ENCODE assay signal across 8 cellular contexts in the genomic region with DNA sequence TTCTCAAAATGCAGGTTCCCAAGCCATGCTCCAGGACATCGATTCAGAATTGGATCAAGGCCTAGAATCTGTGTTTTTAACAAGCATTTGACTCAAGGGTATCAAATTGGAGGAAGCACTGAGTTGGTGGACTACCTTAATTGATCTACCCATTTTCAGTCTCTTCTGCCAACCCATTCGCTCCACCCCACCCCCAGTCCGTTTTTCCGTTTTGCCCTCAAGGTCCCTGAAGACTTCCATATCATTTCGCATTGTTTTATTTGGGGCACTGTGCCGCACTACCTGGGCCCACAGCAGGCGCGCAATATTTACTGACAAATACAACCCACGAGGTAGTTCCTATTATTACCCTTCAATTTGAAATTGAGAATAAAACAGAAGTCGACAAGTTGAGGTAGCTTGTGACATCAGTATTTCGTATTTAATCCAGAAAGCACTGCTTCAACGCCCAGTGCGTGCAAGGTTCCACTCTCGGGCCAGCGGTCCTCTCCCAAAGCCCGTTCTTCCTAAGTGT. TPM values are rescaled to one million over a fixed set of nuclear protein-coding genes. Genes with fewer than 3 reads are reported as not detected.
DNase-seq lines count a peak whose midpoint lies in the region; ATAC-seq and TF ChIP-seq lines count a peak whose summit lies in the region.

No MANE protein-coding gene starts in this region.

- H3K9me3 ChIP-seq in left ventricle myocardium inferior (replicated peaks): no peaks in the 10 kb centered on the region
- H3K9me3 ChIP-seq in skeletal muscle satellite cell (replicated peaks; ENCODE audit: low read length): no peaks in the 10 kb centered on the region

- TF ChIP-seq CTCF in left ventricle myocardium inferior (IDR thresholded peaks at IDR 0.05; ENCODE audit: borderline replicate concordance): no peak
- TF ChIP-seq CTCF in fibroblast of villous mesenchyme (IDR thresholded peaks at IDR 0.05; ENCODE audit: insufficient read depth, low read depth, low read length): no peak

- intact Hi-C loops in left ventricle myocardium inferior (cut with micrococcal nuclease) (no loop called here), Right ventricle myocardium inferior (cut with DNase I) (loop anchor here (1.0 to 5.0 kb wide), 2 partner anchors 24 to 314 kb away; no protein-coding TSS in a partner anchor)

- peak overlapping the region; percentile 91 for H3K4me2 ChIP-seq in skeletal muscle satellite cell (ENCODE audit: low read length)

- H3K36me3 ChIP-seq in left ventricle myocardium inferior: peaks cover 2% of the 10 kb centered on the region
- peaks cover 4% of the 10 kb centered on the region for H3K36me3 ChIP-seq in skeletal muscle satellite cell (ENCODE audit: insufficient read depth, low read length)

- ATAC-seq in Right ventricle myocardium inferior (no peak), HG02852 (IDR thresholded peaks at IDR 0.05; ENCODE audit: unreplicated experiment) (no peak)

- DNase-seq in left ventricle myocardium inferior: no peak
- DNase-seq in Right ventricle myocardium inferior (ENCODE audit: missing footprints): no peak
- DNase-seq in activated CD4-positive, alpha-beta T cell treated with anti-CD3 and anti-CD28 coated beads, Interleukin-2, amount 50 U/mL, for 4 hours: peak; percentile 12 to 20
- no peak for DNase-seq in fibroblast of villous mesenchyme (ENCODE audit: low read depth)
- DNase-seq in mesenteric fat pad (ENCODE audit: low spot score): no peak
- DNase-seq in SHP77 (lab: John Stamatoyannopoulos, UW): no peak

- H3K4me3 ChIP-seq in left ventricle myocardium inferior (peak overlapping the region; percentile 99), fibroblast of villous mesenchyme (ENCODE audit: low read depth, low read length) (peak overlapping the region; percentile 91), skeletal muscle satellite cell (ENCODE audit: low read length) (peak overlapping the region; percentile 92)

- H3K27me3 ChIP-seq in left ventricle myocardium inferior (ENCODE audit: low read depth) (no peaks in the 10 kb centered on the region), skeletal muscle satellite cell (ENCODE audit: control insufficient read depth, insufficient read depth, low read length) (no peaks in the 10 kb centered on the region)

- H3K9ac ChIP-seq in skeletal muscle satellite cell (ENCODE audit: low read depth, low read length): peak overlapping the region; percentile 93

- H3K4me1 ChIP-seq in left ventricle myocardium inferior (peaks cover 32% of the 10 kb centered on the region), skeletal muscle satellite cell (ENCODE audit: control insufficient read depth, insufficient read depth, low read length) (peaks cover 16% of the 10 kb centered on the region)

- H3K27ac ChIP-seq in left ventricle myocardium inferior (replicated peaks): peak overlapping the region; percentile 97

RNA-seq across cellular contexts. Expression of a gene that starts 0.6 kb away (rescaled TPM):
- total RNA-seq in left ventricle myocardium inferior (15.8 TPM), Right ventricle myocardium inferior (11.0 TPM), fibroblast of villous mesenchyme (9.7 and 12.5 TPM in 2 replicates), mesenteric fat pad (8.4 TPM)
- total RNA-seq in skeletal muscle satellite cell (2012; rRNA removed): 7.2 and 7.6 TPM in 2 replicates

RNA-seq across cellular contexts. Expression of a gene that starts 35.4 kb away (rescaled TPM):
- total RNA-seq in left ventricle myocardium inferior (0.77 TPM), Right ventricle myocardium inferior (0.49 TPM), fibroblast of villous mesenchyme (7.4 and 17.7 TPM in 2 replicates), mesenteric fat pad (0.71 TPM)
- 12.7 and 13.7 TPM in 2 replicates for total RNA-seq in skeletal muscle satellite cell (2012; rRNA removed)

Comparison
In these comparisons a context has a peak if more than half of its experiments do, and no peak if none do; other contexts are left out.
1. DNase-seq: peak in activated CD4-positive, alpha-beta T cell treated with anti-CD3 and anti-CD28 coated beads, Interleukin-2, amount 50 U/mL, for 4 hours (2 of 2); none in left ventricle myocardium inferior (single experiment), Right ventricle myocardium inferior (single experiment), fibroblast of villous mesenchyme (single experiment), mesenteric fat pad (single experiment) and SHP77 (0 of 2).
2. Peak in every context shown above with its lines, with median percentiles within 50 percentile points of each other: H3K4me3 ChIP-seq.